In genomic region chr10:2392145-2392812, GRCh38 we compare ENCODE assay signal across 21 cellular contexts.
DNase-seq lines count a peak whose midpoint lies in the region; ATAC-seq and TF ChIP-seq lines count a peak whose summit lies in the region.
"Had no signal": no experiment of that assay in that cellular context is flagged by ENCODE, and none has a peak within 500 bp of the region (broad histone marks: within the 10 kb centered on the region; RNA-seq: fewer than 3 reads in every experiment).

No MANE protein-coding gene starts in this region.

- H3K27me3 ChIP-seq in GM06990 (replicated peaks; ENCODE audit: control insufficient read depth, insufficient read depth, low read length) (no peaks in the 10 kb centered on the region), parathyroid adenoma (ENCODE audit: control insufficient read depth, insufficient read depth, low read length) (no peaks in the 10 kb centered on the region)
- H3K27me3 ChIP-seq: brain microvascular endothelial cell, neural progenitor cell, tibial artery had no signal

- peak overlapping the region; percentile 78 for H3K4me2 ChIP-seq in parathyroid adenoma (ENCODE audit: low read length)
- H3K4me2 ChIP-seq: neural progenitor cell had no signal

- DNase-seq in GM06990 (ENCODE audit: extremely low read depth, insufficient read length) (peak; percentile 3), NB4 (ENCODE audit: low read depth) (peak; percentile 1), RPMI7951 (ENCODE audit: low read depth) (peak; percentile 76), posterior vena cava (ENCODE audit: low spot score) (no peak), NCI-H1930 (lab: John Stamatoyannopoulos, UW) (no peak)
- DNase-seq: activated CD4-positive, alpha-beta T cell treated with anti-CD3 and anti-CD28 coated beads, Interleukin-2, amount 10 ng/mL, durations not matched to agents 24 days and 14 days; activated CD8-positive, alpha-beta memory T cell treated with anti-CD3 and anti-CD28 coated beads, Interleukin-2, amount 50 U/mL, for 4 hours; brain microvascular endothelial cell; endodermal cell; head of caudate nucleus; immature natural killer cell; NCI-H69; stimulated activated CD4-positive, alpha-beta T cell treated with anti-CD3 and anti-CD28 coated beads, Interleukin-2, amount 100 ng/mL, for 24 hours; stimulated activated naive CD8-positive, alpha-beta T cell treated with anti-CD3 and anti-CD28 coated beads, Interleukin-15, Interleukin-2, amounts not matched to agents 100 U/mL and 50 U/mL, for 24 hours; tibial artery had no signal

- no peaks in the 10 kb centered on the region for H3K36me3 ChIP-seq in GM06990 (ENCODE audit: control insufficient read depth, insufficient read depth, low read length)
- no peaks in the 10 kb centered on the region for H3K36me3 ChIP-seq in parathyroid adenoma (ENCODE audit: control insufficient read depth, insufficient read depth, low read length)
- H3K36me3 ChIP-seq: brain microvascular endothelial cell, neural progenitor cell, prostate gland, tibial artery had no signal

- H3K4me3 ChIP-seq in GM06990 (replicated peaks; ENCODE audit: low read depth, low read length) = no peak overlapping the region
- no peak overlapping the region for H3K4me3 ChIP-seq in NB4 (ENCODE audit: low read depth, low read length)
- H3K4me3 ChIP-seq in parathyroid adenoma (ENCODE audit: low read depth, low read length) = peak overlapping the region; percentile 44
- H3K4me3 ChIP-seq: neural progenitor cell, prostate gland, skin epidermis, tibial artery had no signal

- ATAC-seq in HG03439 (IDR thresholded peaks at IDR 0.05; ENCODE audit: unreplicated experiment) = no peak
- ATAC-seq: HepG2; stimulated activated naive CD8-positive, alpha-beta T cell treated with anti-CD3 and anti-CD28 coated beads, Interleukin-15, Interleukin-2, amounts not matched to agents 100 U/mL and 50 U/mL, for 24 hours had no signal

- no peaks in the 10 kb centered on the region for H3K79me2 ChIP-seq in parathyroid adenoma

- no peaks in the 10 kb centered on the region for H3K9me3 ChIP-seq in parathyroid adenoma (ENCODE audit: control insufficient read depth, low read length)
- H3K9me3 ChIP-seq: prostate gland, tibial artery had no signal

- intact Hi-C loops in posterior vena cava (cut with DNase I) = no loop called here

- no peak overlapping the region for H2AFZ ChIP-seq in parathyroid adenoma
- H2AFZ ChIP-seq: neural progenitor cell had no signal

- no peaks in the 10 kb centered on the region for H3K4me1 ChIP-seq in parathyroid adenoma
- H3K4me1 ChIP-seq: neural progenitor cell, prostate gland, tibial artery had no signal

- no peak overlapping the region for H3K27ac ChIP-seq in parathyroid adenoma
- H3K27ac ChIP-seq: brain microvascular endothelial cell, neural progenitor cell, prostate gland, skin epidermis, tibial artery had no signal

- H3K9ac ChIP-seq in parathyroid adenoma = no peak overlapping the region
- H3K9ac ChIP-seq: neural progenitor cell had no signal

- TF ChIP-seq CTCF in GM06990 (IDR thresholded peaks at IDR 0.05; ENCODE audit: insufficient read depth, low read length, poor library complexity, severe bottlenecking) (no peak), NB4 (IDR thresholded peaks at IDR 0.05; ENCODE audit: low read depth, low read length) (no peak), parathyroid adenoma (IDR thresholded peaks at IDR 0.05) (no peak)

- no peak for TF ChIP-seq POLR2A in NB4 (IDR thresholded peaks at IDR 0.05; ENCODE audit: extremely low read depth, insufficient read length)

Comparison
In these comparisons a context has a peak if more than half of its experiments do, and no peak if none do; other contexts are left out.
1. DNase-seq: peak in GM06990 (single experiment), NB4 (single experiment) and RPMI7951 (single experiment); none in posterior vena cava (single experiment) and NCI-H1930 (0 of 2).